ENCODE assay signal across 40 cellular contexts in the genomic region with DNA sequence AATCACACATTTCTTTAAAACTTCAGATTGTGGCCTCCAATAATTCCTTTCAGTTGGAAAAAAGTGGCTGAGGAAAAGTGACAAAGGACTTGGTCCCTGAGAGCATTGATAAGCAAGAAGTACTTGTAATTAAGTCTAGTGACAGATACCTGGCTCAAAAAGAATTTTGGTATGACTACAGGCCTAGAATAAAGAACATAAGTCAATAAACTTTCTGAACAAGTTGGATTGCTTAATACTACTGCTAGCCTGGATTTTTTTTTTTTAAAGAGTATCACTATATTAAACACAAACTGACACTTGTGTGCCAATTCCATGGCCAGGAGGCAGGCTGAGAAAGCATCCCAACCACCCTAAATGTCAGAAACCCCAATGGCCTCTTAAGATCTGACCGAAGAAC. TPM values are rescaled to one million over a fixed set of nuclear protein-coding genes. Genes with fewer than 3 reads are reported as not detected.
"Had no signal": no experiment of that assay in that cellular context is flagged by ENCODE, and none has a peak within 500 bp of the region (broad histone marks: within the 10 kb centered on the region; RNA-seq: fewer than 3 reads in every experiment).

No MANE protein-coding gene starts in this region.

- FAIRE-seq: astrocyte, bronchial epithelial cell, TTC549 had no signal

- H3K36me3 Mint-ChIP-seq: activated CD4-positive, alpha-beta memory T cell treated with anti-CD3 and anti-CD28 coated beads for 36 hours; activated naive CD4-positive, alpha-beta T cell treated with anti-CD3 and anti-CD28 coated beads, Interleukin-2, amount 50 U/mL, for 72 hours; activated naive CD8-positive, alpha-beta T cell treated with anti-CD3 and anti-CD28 coated beads for 36 hours; brain had no signal

- H3K4me3 Mint-ChIP-seq: activated B cell treated with CpG ODN at 0.5 μM for 24 hours; activated CD4-positive, alpha-beta memory T cell treated with anti-CD3 and anti-CD28 coated beads for 36 hours; activated CD4-positive, alpha-beta T cell treated with anti-CD3 and anti-CD28 coated beads, Interleukin-2, amount 10 ng/mL, durations not matched to agents 24 days and 14 days; activated CD8-positive, alpha-beta T cell treated with anti-CD3 and anti-CD28 coated beads for 36 hours; activated naive CD4-positive, alpha-beta T cell treated with anti-CD3 and anti-CD28 coated beads for 36 hours; activated naive CD8-positive, alpha-beta T cell treated with anti-CD3 and anti-CD28 coated beads for 36 hours; activated T-cell treated with anti-CD3 and anti-CD28 coated beads, Interleukin-2, amount 50 U/mL, for 4 hours; activated T-cell treated with anti-CD3 and anti-CD28 coated beads, Interleukin-2, amount 50 U/mL, for 72 hours; activated T-helper 1 cell treated with anti-CD3 and anti-CD28 coated beads, Interleukin-12 subunit alpha, Interleukin-12 subunit beta, Interleukin-2, Interleukin-4 antibody, amounts not matched to agents 30 ng/mL and 10 ng/mL and 1 ng/mL, durations not matched to agents 14 hours and 24 hours and 36 hours; activated T-helper 17 cell treated with anti-CD3 and anti-CD28 coated beads, Interleukin-2, amount 50 U/mL, for 72 hours; brain; central memory CD8-positive, alpha-beta T cell; T-helper 1 cell treated with Interleukin-12 subunit alpha and Interleukin-12 subunit beta and Interleukin-4 antibody, amounts not matched to agents 30 μg/mL and 1 μg/mL, for 36 hours; T-helper 2 cell treated with Interferon-gamma antibody and Interleukin-4, amounts not matched to agents 5 μg/mL and 100 μg/mL, for 36 hours had no signal

- H3K9me3 ChIP-seq: adrenal gland had no signal

- H3K4me1 ChIP-seq: adrenal gland had no signal

- H3K27me3 Mint-ChIP-seq: activated B cell treated with CpG ODN at 0.5 μM for 24 hours; activated CD4-positive, alpha-beta memory T cell treated with anti-CD3 and anti-CD28 coated beads for 36 hours; activated CD4-positive, alpha-beta T cell treated with anti-CD3 and anti-CD28 coated beads, Interleukin-2, amount 10 ng/mL, durations not matched to agents 24 days and 14 days; activated CD8-positive, alpha-beta T cell treated with anti-CD3 and anti-CD28 coated beads for 36 hours; activated naive CD8-positive, alpha-beta T cell treated with anti-CD3 and anti-CD28 coated beads for 36 hours; activated T-helper 17 cell treated with anti-CD3 and anti-CD28 coated beads, Interleukin-2, amount 50 U/mL, for 72 hours; brain; central memory CD8-positive, alpha-beta T cell had no signal

- H3K9me3 Mint-ChIP-seq: activated B cell treated with CpG ODN at 0.5 μM for 24 hours; activated CD4-positive, alpha-beta memory T cell treated with anti-CD3 and anti-CD28 coated beads for 36 hours; activated CD4-positive, alpha-beta T cell treated with anti-CD3 and anti-CD28 coated beads, Interleukin-2, amount 10 ng/mL, durations not matched to agents 24 days and 14 days; activated naive CD8-positive, alpha-beta T cell treated with anti-CD3 and anti-CD28 coated beads for 36 hours; activated T-helper 1 cell treated with anti-CD3 and anti-CD28 coated beads, Interleukin-12 subunit alpha, Interleukin-12 subunit beta, Interleukin-2, Interleukin-4 antibody, amounts not matched to agents 30 ng/mL and 10 ng/mL and 1 ng/mL, durations not matched to agents 14 hours and 24 hours and 36 hours; T-helper 1 cell treated with Interleukin-12 subunit alpha and Interleukin-12 subunit beta and Interleukin-4 antibody, amounts not matched to agents 30 μg/mL and 1 μg/mL, for 36 hours; T-helper 2 cell treated with Interferon-gamma antibody and Interleukin-4, amounts not matched to agents 5 μg/mL and 100 μg/mL, for 36 hours had no signal

- H3K27me3 ChIP-seq: adrenal gland, cardiac muscle cell had no signal

- H3K27ac ChIP-seq: adrenal gland, cardiac muscle cell, VCaP had no signal

- H3K4me3 ChIP-seq: adrenal gland, cardiac muscle cell had no signal

- H3K36me3 ChIP-seq: adrenal gland, cardiac muscle cell had no signal

- ATAC-seq: activated CD8-positive, alpha-beta T cell treated with anti-CD3 and anti-CD28 coated beads for 36 hours; activated naive CD4-positive, alpha-beta T cell treated with anti-CD3 and anti-CD28 coated beads, Interleukin-2, amount 50 U/mL, for 72 hours; activated T-cell treated with anti-CD3 and anti-CD28 coated beads, Interleukin-2, amount 50 U/mL, for 4 hours; activated T-cell treated with anti-CD3 and anti-CD28 coated beads, Interleukin-2, amount 50 U/mL, for 72 hours; activated T-helper 17 cell treated with anti-CD3 and anti-CD28 coated beads, Interleukin-2, amount 50 U/mL, for 72 hours had no signal

- H3K27ac Mint-ChIP-seq: activated B cell treated with CpG ODN at 0.5 μM for 24 hours; activated CD4-positive, alpha-beta memory T cell treated with anti-CD3 and anti-CD28 coated beads for 36 hours; activated CD4-positive, alpha-beta T cell treated with anti-CD3 and anti-CD28 coated beads, Interleukin-2, amount 10 ng/mL, durations not matched to agents 24 days and 14 days; activated CD8-positive, alpha-beta T cell treated with anti-CD3 and anti-CD28 coated beads for 36 hours; activated naive CD4-positive, alpha-beta T cell treated with anti-CD3 and anti-CD28 coated beads for 36 hours; activated naive CD4-positive, alpha-beta T cell treated with anti-CD3 and anti-CD28 coated beads, Interleukin-2, amount 50 U/mL, for 72 hours; activated naive CD8-positive, alpha-beta T cell treated with anti-CD3 and anti-CD28 coated beads for 36 hours; activated T-cell treated with anti-CD3 and anti-CD28 coated beads, Interleukin-2, amount 50 U/mL, for 72 hours; activated T-helper 1 cell treated with anti-CD3 and anti-CD28 coated beads, Interleukin-12 subunit alpha, Interleukin-12 subunit beta, Interleukin-2, Interleukin-4 antibody, amounts not matched to agents 30 ng/mL and 10 ng/mL and 1 ng/mL, durations not matched to agents 14 hours and 24 hours and 36 hours; activated T-helper 17 cell treated with anti-CD3 and anti-CD28 coated beads, Interleukin-2, amount 50 U/mL, for 72 hours; brain; T-helper 1 cell treated with Interleukin-12 subunit alpha and Interleukin-12 subunit beta and Interleukin-4 antibody, amounts not matched to agents 30 μg/mL and 1 μg/mL, for 36 hours; T-helper 2 cell treated with Interferon-gamma antibody and Interleukin-4, amounts not matched to agents 5 μg/mL and 100 μg/mL, for 36 hours had no signal

- H3K4me1 Mint-ChIP-seq: activated B cell treated with CpG ODN at 0.5 μM for 24 hours; activated CD4-positive, alpha-beta T cell treated with anti-CD3 and anti-CD28 coated beads, Interleukin-2, amount 10 ng/mL, durations not matched to agents 24 days and 14 days; activated naive CD8-positive, alpha-beta T cell treated with anti-CD3 and anti-CD28 coated beads for 36 hours; activated T-helper 17 cell treated with anti-CD3 and anti-CD28 coated beads, Interleukin-2, amount 50 U/mL, for 72 hours; brain; central memory CD8-positive, alpha-beta T cell had no signal

- DNase-seq: activated B cell treated with CpG ODN at 0.5 μM for 24 hours; activated CD4-positive, alpha-beta memory T cell treated with anti-CD3 and anti-CD28 coated beads for 36 hours; activated CD4-positive, alpha-beta T cell treated with anti-CD3 and anti-CD28 coated beads for 4 hours; activated CD4-positive, alpha-beta T cell treated with anti-CD3 and anti-CD28 coated beads, Interleukin-2, amount 10 ng/mL, durations not matched to agents 24 days and 14 days; activated CD4-positive, alpha-beta T cell treated with anti-CD3 and anti-CD28 coated beads, Interleukin-2, amount 50 U/mL, for 1 hour; activated CD4-positive, alpha-beta T cell treated with anti-CD3 and anti-CD28 coated beads, Interleukin-2, amount 50 U/mL, for 4 hours; activated CD4-positive, CD25-positive, alpha-beta regulatory T cell treated with anti-CD3 and anti-CD28 coated beads, Interleukin-2, amount 50 U/mL, for 72 hours; activated CD8-positive, alpha-beta memory T cell treated with anti-CD3 and anti-CD28 coated beads, Interleukin-2, amount 50 U/mL, for 4 hours; activated CD8-positive, alpha-beta T cell treated with anti-CD3 and anti-CD28 coated beads for 36 hours; activated effector memory CD4-positive, alpha-beta T cell treated with anti-CD3 and anti-CD28 coated beads, Interleukin-2, amount 50 U/mL, for 16 hours; activated gamma-delta T cell treated with Interleukin-2 at 50 U/mL for 16 hours; activated naive CD4-positive, alpha-beta T cell; activated naive CD4-positive, alpha-beta T cell treated with anti-CD3 and anti-CD28 coated beads for 36 hours; activated naive CD4-positive, alpha-beta T cell treated with anti-CD3 and anti-CD28 coated beads, Interleukin-2, amount 50 U/mL, for 16 hours; activated naive CD8-positive, alpha-beta T cell treated with anti-CD3 and anti-CD28 coated beads for 36 hours; activated T-cell treated with anti-CD3 and anti-CD28 coated beads for 4 hours; activated T-cell treated with anti-CD3 and anti-CD28 coated beads, Interleukin-2, amount 50 U/mL, for 1 hour; activated T-cell treated with anti-CD3 and anti-CD28 coated beads, Interleukin-2, amount 50 U/mL, for 4 hours; activated T-cell treated with anti-CD3 and anti-CD28 coated beads, Interleukin-2, amount 50 U/mL, for 72 hours; adrenal gland; amniotic stem cell; aorta; caudate nucleus; SW 1271; T-helper 1 cell; T-helper 2 cell; T-helper 9 cell had no signal

RNA-seq across cellular contexts. Expression of gene PDGFC, which starts 49.3 kb away (rescaled TPM):
- total RNA-seq: activated B cell treated with CpG ODN at 0.5 μM for 24 hours; activated CD4-positive, alpha-beta memory T cell treated with anti-CD3 and anti-CD28 coated beads for 36 hours; activated CD4-positive, alpha-beta T cell treated with anti-CD3 and anti-CD28 coated beads, Interleukin-2, amount 10 ng/mL, durations not matched to agents 24 days and 14 days; activated CD8-positive, alpha-beta memory T cell treated with anti-CD3 and anti-CD28 coated beads for 36 hours; activated CD8-positive, alpha-beta T cell treated with anti-CD3 and anti-CD28 coated beads for 36 hours; activated naive CD4-positive, alpha-beta T cell treated with anti-CD3 and anti-CD28 coated beads for 36 hours; activated naive CD4-positive, alpha-beta T cell treated with anti-CD3 and anti-CD28 coated beads, Interleukin-2, amount 50 U/mL, for 72 hours; activated naive CD8-positive, alpha-beta T cell treated with anti-CD3 and anti-CD28 coated beads for 36 hours; activated T-cell treated with anti-CD3 and anti-CD28 coated beads, Interleukin-2, amount 50 U/mL, for 72 hours; activated T-helper 1 cell treated with anti-CD3 and anti-CD28 coated beads, Interleukin-12 subunit alpha, Interleukin-12 subunit beta, Interleukin-2, Interleukin-4 antibody, amounts not matched to agents 30 ng/mL and 10 ng/mL and 1 ng/mL, durations not matched to agents 14 hours and 24 hours and 36 hours; activated T-helper 17 cell treated with anti-CD3 and anti-CD28 coated beads, Interleukin-2, amount 50 U/mL, for 72 hours had no signal

RNA-seq across cellular contexts. Expression of gene GLRB, which starts 55.1 kb away (rescaled TPM):
- total RNA-seq: activated B cell treated with CpG ODN at 0.5 μM for 24 hours; activated CD4-positive, alpha-beta memory T cell treated with anti-CD3 and anti-CD28 coated beads for 36 hours; activated CD4-positive, alpha-beta T cell treated with anti-CD3 and anti-CD28 coated beads, Interleukin-2, amount 10 ng/mL, durations not matched to agents 24 days and 14 days; activated CD8-positive, alpha-beta memory T cell treated with anti-CD3 and anti-CD28 coated beads for 36 hours; activated CD8-positive, alpha-beta T cell treated with anti-CD3 and anti-CD28 coated beads for 36 hours; activated naive CD4-positive, alpha-beta T cell treated with anti-CD3 and anti-CD28 coated beads for 36 hours; activated naive CD4-positive, alpha-beta T cell treated with anti-CD3 and anti-CD28 coated beads, Interleukin-2, amount 50 U/mL, for 72 hours; activated naive CD8-positive, alpha-beta T cell treated with anti-CD3 and anti-CD28 coated beads for 36 hours; activated T-cell treated with anti-CD3 and anti-CD28 coated beads, Interleukin-2, amount 50 U/mL, for 4 hours; activated T-cell treated with anti-CD3 and anti-CD28 coated beads, Interleukin-2, amount 50 U/mL, for 72 hours; activated T-helper 1 cell treated with anti-CD3 and anti-CD28 coated beads, Interleukin-12 subunit alpha, Interleukin-12 subunit beta, Interleukin-2, Interleukin-4 antibody, amounts not matched to agents 30 ng/mL and 10 ng/mL and 1 ng/mL, durations not matched to agents 14 hours and 24 hours and 36 hours; activated T-helper 17 cell treated with anti-CD3 and anti-CD28 coated beads, Interleukin-2, amount 50 U/mL, for 72 hours had no signal
